In genomic region chr1:96416690-96417444, GRCh38 we compare ENCODE assay signal across 8 cellular contexts.
A peak's percentile ranks its signal among the peaks of the same experiment; 100 is the strongest.
DNase-seq lines count a peak whose midpoint lies in the region; ATAC-seq, FAIRE-seq and TF ChIP-seq lines count a peak whose summit lies in the region.

No MANE protein-coding gene starts in this region.

- peak overlapping the region; percentile 40 for H3K9ac ChIP-seq in GM23248
- no peak overlapping the region for H3K9ac ChIP-seq in IMR-90 (ENCODE audit: low read depth, low read length)
- H3K9ac ChIP-seq in keratinocyte (ENCODE audit: control insufficient read depth, extremely low read depth, insufficient read depth, low read length) = peak overlapping the region; percentile 48

- in situ Hi-C loops in GM23248 (cut with MboI) (no loop called here), IMR-90 (cut with MboI; ENCODE audit: low sequenced_read_pairs) (no loop called here)

- peak overlapping the region; percentile 28; the same call in 1 of the 2 replicates for H3K4ac ChIP-seq in IMR-90 (ENCODE audit: low read depth, low read length)

- ATAC-seq in GM18519 (IDR thresholded peaks at IDR 0.05; ENCODE audit: low FRiP score, unreplicated experiment) (peak; percentile 86), IMR-90 (ENCODE audit: low read depth) (peak; percentile 10)

- TF ChIP-seq POLR2A in IMR-90 (IDR thresholded peaks at IDR 0.05; ENCODE audit: low read depth, low read length) = no peak

- no peaks in the 10 kb centered on the region for H3K79me2 ChIP-seq in GM23248 (ENCODE audit: insufficient read depth)
- no peaks in the 10 kb centered on the region for H3K79me2 ChIP-seq in keratinocyte (ENCODE audit: control insufficient read depth, insufficient read depth, low read length)

- H3K9me1 ChIP-seq in IMR-90 (ENCODE audit: insufficient read depth, low read length) = 0 out of 2 replicates have a peak, but pooled peaks cover 4% of the 10 kb centered on the region
- no peaks in the 10 kb centered on the region for H3K9me1 ChIP-seq in keratinocyte (ENCODE audit: control insufficient read depth, extremely low read depth, insufficient read depth, low read length)

- H2BK20ac ChIP-seq in IMR-90 (ENCODE audit: low read depth, low read length) = peak overlapping the region; percentile 41; the same call in 1 of the 2 replicates

- no peak overlapping the region for H2AK5ac ChIP-seq in IMR-90 (ENCODE audit: low read depth, low read length)

- POLR2A ChIA-PET in IMR-90 (lab: Charles Lee; ENCODE audit: unreplicated experiment) = no interaction called here

- no peaks in the 10 kb centered on the region for H3K79me1 ChIP-seq in IMR-90 (ENCODE audit: low read depth in 1 of 2, low read length in 2 of 2)

- peak overlapping the region in 1 of 2 experiments; percentile 17; a peak in 1 of 4 replicates for H4K8ac ChIP-seq in IMR-90 (ENCODE audit: low read depth in 2 of 2, low read length in 2 of 2)

- no peak for TF ChIP-seq CTCF in IMR-90 (conservative IDR thresholded peaks at IDR 0.05; ENCODE audit: low read depth, low read length)
- TF ChIP-seq CTCF in keratinocyte (optimal IDR thresholded peaks at IDR 0.05 in 1 of 3, IDR thresholded peaks at IDR 0.05 in 1 of 3, conservative IDR thresholded peaks at IDR 0.05 in 1 of 3; ENCODE audit: extremely low read depth in 1 of 3, insufficient read depth in 2 of 3, low read length in 3 of 3) = no peak

- H2AK9ac ChIP-seq in IMR-90 (replicated peaks; ENCODE audit: low read depth, low read length, poor library complexity) = no peak overlapping the region

- peak overlapping the region; percentile 12; the same call in 1 of the 2 replicates for H3K18ac ChIP-seq in IMR-90 (ENCODE audit: low read depth, low read length)

- CTCF ChIA-PET in IMR-90 (lab: Yijun Ruan, JAX) = interaction anchor here (1.1 kb wide), 1 partner anchor 46 kb away, joined by 4 read pairs; no protein-coding TSS in a partner anchor

- H3K9me3 ChIP-seq in GM23248 (ENCODE audit: low read depth) (no peaks in the 10 kb centered on the region), IMR-90 (ENCODE audit: control insufficient read depth, insufficient read depth, low read length) (no peaks in the 10 kb centered on the region), keratinocyte (ENCODE audit: control insufficient read depth, low read depth, low read length) (no peaks in the 10 kb centered on the region)

- H3F3A ChIP-seq in GM23248 (ENCODE audit: insufficient read depth) = peaks cover 17% of the 10 kb centered on the region

- no peaks in the 10 kb centered on the region for H3K27me3 ChIP-seq in GM23248 (replicated peaks; ENCODE audit: insufficient read depth)
- H3K27me3 ChIP-seq in IMR-90 (ENCODE audit: control insufficient read depth, insufficient read depth, low read length) = peaks cover 2% of the 10 kb centered on the region; the same call in 1 of the 2 replicates
- no peaks in the 10 kb centered on the region for H3K27me3 ChIP-seq in keratinocyte (ENCODE audit: control insufficient read depth, extremely low read depth, insufficient read depth, low read length)

- no peaks in the 10 kb centered on the region for H3K36me3 ChIP-seq in GM23248 (ENCODE audit: low read depth)
- no peaks in the 10 kb centered on the region for H3K36me3 ChIP-seq in IMR-90 (ENCODE audit: control insufficient read depth, insufficient read depth, low read length)
- no peaks in the 10 kb centered on the region for H3K36me3 ChIP-seq in keratinocyte (ENCODE audit: control insufficient read depth in 2 of 2, extremely low read depth in 1 of 2, insufficient read depth in 2 of 2, low read length in 2 of 2)

- no peak overlapping the region for H2BK5ac ChIP-seq in IMR-90 (ENCODE audit: low read depth, low read length, poor library complexity, severe bottlenecking)

- no peak overlapping the region for H3K14ac ChIP-seq in IMR-90 (replicated peaks; ENCODE audit: low read depth, low read length)

- H3K4me1 ChIP-seq in GM23248 (ENCODE audit: insufficient read depth) = peaks cover 12% of the 10 kb centered on the region
- no peaks in the 10 kb centered on the region for H3K4me1 ChIP-seq in IMR-90 (ENCODE audit: control insufficient read depth, insufficient read depth, low read length)
- peaks cover 20% of the 10 kb centered on the region for H3K4me1 ChIP-seq in keratinocyte (ENCODE audit: control insufficient read depth, extremely low read depth, insufficient read depth, low read length)

- no peak overlapping the region for H2BK15ac ChIP-seq in IMR-90 (ENCODE audit: low read depth, low read length)

- no peaks in the 10 kb centered on the region for H3K9me2 ChIP-seq in GM23248 (ENCODE audit: insufficient read depth)

- no TSS peak for BruUV-seq in IMR-90 (replicated peaks; lab: Mats Ljungman, UMichigan)

- H4K20me1 ChIP-seq in GM23248 (ENCODE audit: insufficient read depth) (no peaks in the 10 kb centered on the region), IMR-90 (ENCODE audit: insufficient read depth, low read length) (no peaks in the 10 kb centered on the region), keratinocyte (ENCODE audit: control insufficient read depth, extremely low read depth, insufficient read depth, low read length) (no peaks in the 10 kb centered on the region)

- H3K27ac ChIP-seq in GM23248 (peak overlapping the region; percentile 70), IMR-90 (ENCODE audit: insufficient read depth, low read length) (peak overlapping the region; percentile 47; the same call in 1 of the 2 replicates), keratinocyte (ENCODE audit: control insufficient read depth, insufficient read depth, low read length) (peak overlapping the region; percentile 76)

- peak overlapping the region; percentile 21 for H2BK120ac ChIP-seq in IMR-90 (ENCODE audit: low read depth, low read length)

- FAIRE-seq in keratinocyte (lab: Jason Lieb, UNC) = peak; percentile 58

- H2AFZ ChIP-seq in GM23248 (no peak overlapping the region), IMR-90 (replicated peaks; ENCODE audit: low read length, poor library complexity) (no peak overlapping the region), keratinocyte (ENCODE audit: control insufficient read depth, low read length) (peak overlapping the region; percentile 53)

- peak overlapping the region; percentile 16; the same call in 1 of the 2 replicates for H4K91ac ChIP-seq in IMR-90 (ENCODE audit: insufficient read depth, low read depth, low read length)

- peak; percentile 23 for DNase-seq in GM23248
- DNase-seq in IMR-90 = peak; percentile 28
- no peak for DNase-seq in keratinocyte (ENCODE audit: low read depth, low spot score)
- DNase-seq in KG1 (lab: John Stamatoyannopoulos, UW) = no peak
- DNase-seq in hepatic stellate cell (ENCODE audit: low spot score) = no peak
- DNase-seq in occipital lobe (lab: John Stamatoyannopoulos, UW) = no peak
- DNase-seq in SKM-1 (lab: John Stamatoyannopoulos, UW; ENCODE audit: unreplicated experiment) = no peak

- 17 to 28% methylated on average over 6 of the region's 6 CpGs for WGBS in GM23248 (ENCODE audit: low coverage in 1 of 2, low lambda C conversion rate in 2 of 2, missing lambda C conversion rate in 2 of 2), 2 experiments
- WGBS in IMR-90 (ENCODE audit: extremely low coverage in 2 of 2, insufficient read length in 1 of 2), 2 experiments = no CpG with 5 or more reads among the region's 6 CpGs

- intact Hi-C loops in IMR-90 (cut with micrococcal nuclease) = loop anchor here (2.0 to 5.0 kb wide), 3 partner anchors 54 to 305 kb away; partner anchors contain the start of gene PTBP2

- no peak overlapping the region for H3K23ac ChIP-seq in IMR-90 (ENCODE audit: low read depth, low read length)

- dilution Hi-C loops in IMR-90 (cut with HindIII; ENCODE audit: low sequenced_read_pairs, unreplicated experiment) (no loop called here), keratinocyte (cut with MboI; ENCODE audit: extremely low pct_ligation_motif_present, low sequenced_read_pairs) (no loop called here)

- no peak overlapping the region for H4K5ac ChIP-seq in IMR-90 (ENCODE audit: low read depth, low read length)

- H3K56ac ChIP-seq in IMR-90 (ENCODE audit: extremely low read depth, insufficient read depth, low read length) = no peak overlapping the region; the same call in 1 of the 2 replicates

- no peak for TF ChIP-seq RAD21 in IMR-90 (IDR thresholded peaks at IDR 0.05; ENCODE audit: low read length)

- H3K4me3 ChIP-seq in GM23248 (peak overlapping the region; percentile 21), IMR-90 (ENCODE audit: insufficient read depth, low read depth, low read length) (no peak overlapping the region), keratinocyte (ENCODE audit: control insufficient read depth in 2 of 3, extremely low read depth in 1 of 3, insufficient read depth in 2 of 3, low read depth in 1 of 3, low read length in 3 of 3) (peak overlapping the region in 2 of 3 experiments; percentile 5 to 28)

- peak overlapping the region; percentile 46 for H3K4me2 ChIP-seq in GM23248 (ENCODE audit: unreplicated experiment)
- H3K4me2 ChIP-seq in IMR-90 (ENCODE audit: low read depth, low read length) = peak overlapping the region; percentile 27; the same call in 1 of the 2 replicates
- peak overlapping the region; percentile 79 for H3K4me2 ChIP-seq in keratinocyte (ENCODE audit: control insufficient read depth, extremely low read depth, insufficient read depth, low read depth, low read length)

TF ChIP-seq in IMR-90, 13 proteins besides CTCF, POLR2A, EP300 and RAD21:
- TF ChIP-seq SMC3 (IDR thresholded peaks at IDR 0.05; ENCODE audit: low read depth, low read length) (no peak), MAFK (IDR thresholded peaks at IDR 0.05; ENCODE audit: low read depth, low read length) (no peak)

Comparison
In these comparisons a context has a peak if more than half of its experiments do, and no peak if none do; other contexts are left out.
1. DNase-seq: peak in GM23248 (single experiment) and IMR-90 (single experiment); none in keratinocyte (single experiment), KG1 (single experiment), hepatic stellate cell (single experiment), occipital lobe (single experiment) and SKM-1 (single experiment).
2. H3K4me2 ChIP-seq: peak in every context shown above with its lines; median percentile 79 in keratinocyte; 46 in GM23248; 27 in IMR-90.
3. Peak in every context shown above with its lines, with median percentiles within 50 percentile points of each other: H3K27ac ChIP-seq.